30 cellular contexts compared by ENCODE assay signal in the genomic region with DNA sequence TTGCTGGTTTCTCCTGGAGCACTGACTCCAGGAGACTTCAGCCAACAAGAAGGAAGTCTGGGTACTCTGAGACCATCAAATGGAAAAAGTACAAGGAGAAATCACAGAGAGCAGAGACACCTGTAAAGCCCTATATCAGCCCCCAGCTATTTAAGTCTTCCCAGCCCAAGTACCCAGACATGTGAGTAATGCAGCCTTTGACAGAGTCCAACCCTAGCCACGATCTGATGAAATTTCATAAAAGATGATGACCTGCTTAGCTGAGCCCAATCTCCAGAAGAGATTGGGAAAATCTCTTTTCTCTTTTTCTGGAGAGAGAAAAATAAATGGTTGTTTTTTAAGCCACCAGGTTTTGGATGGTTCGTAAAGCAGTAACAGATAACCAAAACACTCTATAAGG.
"Had no signal": no experiment of that assay in that cellular context is flagged by ENCODE, and none has a peak within 500 bp of the region (broad histone marks: within the 10 kb centered on the region; RNA-seq: fewer than 3 reads in every experiment).

No MANE protein-coding gene starts in this region.

- H3K27me3 ChIP-seq: colonic mucosa, dorsolateral prefrontal cortex, ovary, right lobe of liver had no signal

- H3K9me3 ChIP-seq: colonic mucosa, ovary, right lobe of liver, thoracic aorta had no signal

- ATAC-seq: esophagus mucosa; left ventricle myocardium superior; right lobe of liver; stimulated activated effector memory CD8-positive, alpha-beta T cell treated with anti-CD3 and anti-CD28 coated beads, Interleukin-12 subunit alpha, Interleukin-12 subunit beta, amount 100 ng/mL, for 72 hours had no signal

- H3K27ac ChIP-seq: colonic mucosa, dorsolateral prefrontal cortex, ovary, right lobe of liver, skin epidermis, thoracic aorta, VCaP had no signal

- H3K4me1 ChIP-seq: colonic mucosa had no signal

- H3K27ac Mint-ChIP-seq: activated CD4-positive, alpha-beta memory T cell treated with anti-CD3 and anti-CD28 coated beads, Interleukin-2, amount 10 ng/mL, durations not matched to agents 7 days and 5 days; activated CD4-positive, alpha-beta T cell treated with anti-CD3 and anti-CD28 coated beads, Interleukin-2, amount 10 ng/mL, durations not matched to agents 7 days and 5 days; activated T-cell treated with anti-CD3 and anti-CD28 coated beads, Interleukin-2, amount 50 U/mL, for 24 hours; mesothelial cell of epicardium; progenitor cell of endocrine pancreas; stimulated activated effector memory CD8-positive, alpha-beta T cell treated with anti-CD3 and anti-CD28 coated beads, Interleukin-12 subunit alpha, Interleukin-12 subunit beta, amount 100 ng/mL, for 72 hours; stimulated activated naive CD8-positive, alpha-beta T cell treated with anti-CD3 and anti-CD28 coated beads, Interleukin-15, Interleukin-2, amounts not matched to agents 100 ng/mL and 50 ng/mL, for 24 hours had no signal

- H3K4me3 ChIP-seq: colonic mucosa, dorsolateral prefrontal cortex, ovary, right lobe of liver, skin epidermis, thoracic aorta had no signal

- H3K36me3 ChIP-seq: colonic mucosa, ovary, right lobe of liver, thoracic aorta had no signal

- FAIRE-seq: frontal cortex, islet of Langerhans, urothelium cell line had no signal

- H3K27me3 Mint-ChIP-seq: activated CD4-positive, alpha-beta memory T cell treated with anti-CD3 and anti-CD28 coated beads, Interleukin-2, amount 10 ng/mL, durations not matched to agents 7 days and 5 days; activated CD4-positive, alpha-beta T cell treated with anti-CD3 and anti-CD28 coated beads, Interleukin-2, amount 10 ng/mL, durations not matched to agents 7 days and 5 days; activated T-cell treated with anti-CD3 and anti-CD28 coated beads, Interleukin-2, amount 50 U/mL, for 24 hours; naive B cell; progenitor cell of endocrine pancreas; stimulated activated naive CD8-positive, alpha-beta T cell treated with anti-CD3 and anti-CD28 coated beads, Interleukin-15, Interleukin-2, amounts not matched to agents 100 ng/mL and 50 ng/mL, for 24 hours had no signal

- H3K9me3 Mint-ChIP-seq: activated CD4-positive, alpha-beta memory T cell treated with anti-CD3 and anti-CD28 coated beads, Interleukin-2, amount 10 ng/mL, durations not matched to agents 7 days and 5 days; activated CD4-positive, alpha-beta T cell treated with anti-CD3 and anti-CD28 coated beads, Interleukin-2, amount 10 ng/mL, durations not matched to agents 7 days and 5 days; activated T-cell treated with anti-CD3 and anti-CD28 coated beads, Interleukin-2, amount 50 U/mL, for 24 hours; mesothelial cell of epicardium; naive B cell; nephron progenitor cell; stimulated activated effector memory CD8-positive, alpha-beta T cell treated with anti-CD3 and anti-CD28 coated beads, Interleukin-12 subunit alpha, Interleukin-12 subunit beta, amount 100 ng/mL, for 72 hours; stimulated activated naive CD8-positive, alpha-beta T cell treated with anti-CD3 and anti-CD28 coated beads, Interleukin-15, Interleukin-2, amounts not matched to agents 100 ng/mL and 50 ng/mL, for 24 hours had no signal

- H3K4me3 Mint-ChIP-seq: activated CD4-positive, alpha-beta memory T cell treated with anti-CD3 and anti-CD28 coated beads, Interleukin-2, amount 10 ng/mL, durations not matched to agents 7 days and 5 days; activated CD4-positive, alpha-beta T cell treated with anti-CD3 and anti-CD28 coated beads, Interleukin-2, amount 10 ng/mL, durations not matched to agents 7 days and 5 days; activated T-cell treated with anti-CD3 and anti-CD28 coated beads, Interleukin-2, amount 50 U/mL, for 24 hours; mesothelial cell of epicardium; naive B cell; nephron progenitor cell; stimulated activated effector memory CD8-positive, alpha-beta T cell treated with anti-CD3 and anti-CD28 coated beads, Interleukin-12 subunit alpha, Interleukin-12 subunit beta, amount 100 ng/mL, for 72 hours; stimulated activated naive CD8-positive, alpha-beta T cell treated with anti-CD3 and anti-CD28 coated beads, Interleukin-15, Interleukin-2, amounts not matched to agents 100 ng/mL and 50 ng/mL, for 24 hours had no signal

- DNase-seq: activated CD4-positive, alpha-beta memory T cell treated with anti-CD3 and anti-CD28 coated beads, Interleukin-2, amount 10 ng/mL, durations not matched to agents 7 days and 5 days; activated CD4-positive, alpha-beta T cell treated with anti-CD3 and anti-CD28 coated beads for 1 hour; activated CD4-positive, alpha-beta T cell treated with anti-CD3 and anti-CD28 coated beads, Interleukin-2, amount 10 ng/mL, durations not matched to agents 7 days and 5 days; activated CD8-positive, alpha-beta memory T cell treated with anti-CD3 and anti-CD28 coated beads, Interleukin-2, amount 50 U/mL, for 48 hours; activated gamma-delta T cell; activated naive CD4-positive, alpha-beta T cell treated with anti-CD3 and anti-CD28 coated beads, Interleukin-2, amount 50 U/mL, for 16 hours; activated T-cell treated with anti-CD3 and anti-CD28 coated beads, Interleukin-2, amount 50 U/mL, for 24 hours; amygdala; colonic mucosa; dorsolateral prefrontal cortex; effector memory CD4-positive, alpha-beta T cell; left ventricle myocardium superior; naive B cell; nephron progenitor cell; ovary; right lobe of liver; stimulated activated CD4-positive, alpha-beta T cell treated with anti-CD3 and anti-CD28 coated beads, Interleukin-12 subunit alpha, Interleukin-12 subunit beta, amount 100 ng/mL, for 4 hours; stimulated activated CD4-positive, alpha-beta T cell treated with anti-CD3 and anti-CD28 coated beads, Interleukin-4, amount 100 ng/mL, for 24 hours; trophoblast cell had no signal

- H3K4me1 Mint-ChIP-seq: mesothelial cell of epicardium; stimulated activated effector memory CD8-positive, alpha-beta T cell treated with anti-CD3 and anti-CD28 coated beads, Interleukin-12 subunit alpha, Interleukin-12 subunit beta, amount 100 ng/mL, for 72 hours had no signal
